In the genomic region with DNA sequence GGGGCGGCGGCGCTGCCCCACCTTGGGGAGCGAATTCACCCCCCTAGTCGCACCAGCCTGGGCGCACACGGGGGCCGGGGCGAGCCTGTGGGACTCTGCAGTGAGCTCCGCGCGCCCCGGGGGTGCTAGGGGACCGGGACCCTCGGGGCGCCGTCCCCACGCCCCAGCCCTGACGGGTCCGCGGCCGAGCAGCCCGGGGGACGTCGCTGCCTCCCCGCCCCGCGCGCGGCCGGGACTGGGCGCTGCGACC, we compare ENCODE assay signal across 8 cellular contexts. TPM values are rescaled to one million over a fixed set of nuclear protein-coding genes. Genes with fewer than 3 reads are reported as not detected.
DNase-seq lines count a peak whose midpoint lies in the region; ATAC-seq, FAIRE-seq and TF ChIP-seq lines count a peak whose summit lies in the region.

No MANE protein-coding gene starts in this region.

- peaks cover 3% of the 10 kb centered on the region for H3K79me2 ChIP-seq in keratinocyte (ENCODE audit: control insufficient read depth, insufficient read depth, low read length)

- no peaks in the 10 kb centered on the region for H3K9me3 ChIP-seq in keratinocyte (ENCODE audit: control insufficient read depth, low read depth, low read length)

- FAIRE-seq in keratinocyte (lab: Jason Lieb, UNC): no peak

- dilution Hi-C loops in keratinocyte (cut with MboI; ENCODE audit: extremely low pct_ligation_motif_present, low sequenced_read_pairs): no loop called here

- no peaks in the 10 kb centered on the region for H3K36me3 Mint-ChIP-seq in activated CD4-positive, alpha-beta T cell treated with anti-CD3 and anti-CD28 coated beads, Interleukin-2, amount 10 ng/mL, durations not matched to agents 24 days and 14 days (ENCODE audit: low read depth)
- H3K36me3 Mint-ChIP-seq in activated T-helper 2 cell treated with anti-CD3 and anti-CD28 coated beads, Interferon-gamma antibody, Interleukin-2, Interleukin-4, amounts not matched to agents 10 μg/mL and 5 μg/mL and 100 μg/mL, durations not matched to agents 14 hours and 24 hours and 36 hours (ENCODE audit: low read depth): no peaks in the 10 kb centered on the region

- H3K4me3 ChIP-seq in keratinocyte (ENCODE audit: control insufficient read depth in 2 of 3, extremely low read depth in 1 of 3, insufficient read depth in 2 of 3, low read depth in 1 of 3, low read length in 3 of 3): peak overlapping the region; percentile 60 to 81 (median 80)

- peaks cover 23% of the 10 kb centered on the region for H3K27me3 Mint-ChIP-seq in activated CD4-positive, alpha-beta T cell treated with anti-CD3 and anti-CD28 coated beads, Interleukin-2, amount 10 ng/mL, durations not matched to agents 24 days and 14 days
- peaks cover 19% of the 10 kb centered on the region for H3K27me3 Mint-ChIP-seq in activated T-helper 2 cell treated with anti-CD3 and anti-CD28 coated beads, Interferon-gamma antibody, Interleukin-2, Interleukin-4, amounts not matched to agents 10 μg/mL and 5 μg/mL and 100 μg/mL, durations not matched to agents 14 hours and 24 hours and 36 hours (ENCODE audit: low read depth)

- no peak for DNase-seq in activated CD4-positive, alpha-beta T cell treated with anti-CD3 and anti-CD28 coated beads, Interleukin-2, amount 10 ng/mL, durations not matched to agents 24 days and 14 days
- DNase-seq in activated CD4-positive, alpha-beta T cell treated with anti-CD3 and anti-CD28 coated beads, Interleukin-2, amount 50 U/mL, for 4 hours: no peak
- DNase-seq in activated T-helper 2 cell treated with anti-CD3 and anti-CD28 coated beads, Interferon-gamma antibody, Interleukin-2, Interleukin-4, amounts not matched to agents 10 μg/mL and 5 μg/mL and 100 μg/mL, durations not matched to agents 14 hours and 24 hours and 36 hours (ENCODE audit: low spot score): no peak
- DNase-seq in keratinocyte (ENCODE audit: low read depth, low spot score): no peak
- no peak for DNase-seq in SW 1271 (lab: John Stamatoyannopoulos, UW)
- DNase-seq in RKO (ENCODE audit: low spot score): no peak

- H3K4me1 Mint-ChIP-seq in activated CD4-positive, alpha-beta T cell treated with anti-CD3 and anti-CD28 coated beads, Interleukin-2, amount 10 ng/mL, durations not matched to agents 24 days and 14 days: peaks cover 19% of the 10 kb centered on the region
- peaks cover 17% of the 10 kb centered on the region for H3K4me1 Mint-ChIP-seq in activated T-helper 2 cell treated with anti-CD3 and anti-CD28 coated beads, Interferon-gamma antibody, Interleukin-2, Interleukin-4, amounts not matched to agents 10 μg/mL and 5 μg/mL and 100 μg/mL, durations not matched to agents 14 hours and 24 hours and 36 hours (ENCODE audit: low read depth)

- H3K4me3 Mint-ChIP-seq in activated CD4-positive, alpha-beta T cell treated with anti-CD3 and anti-CD28 coated beads, Interleukin-2, amount 10 ng/mL, durations not matched to agents 24 days and 14 days: peak overlapping the region; percentile 91
- H3K4me3 Mint-ChIP-seq in activated T-helper 2 cell treated with anti-CD3 and anti-CD28 coated beads, Interferon-gamma antibody, Interleukin-2, Interleukin-4, amounts not matched to agents 10 μg/mL and 5 μg/mL and 100 μg/mL, durations not matched to agents 14 hours and 24 hours and 36 hours (ENCODE audit: low read depth): peak overlapping the region; percentile 85

- ATAC-seq in GM21825 (IDR thresholded peaks at IDR 0.05; ENCODE audit: unreplicated experiment): no peak

- peak overlapping the region; percentile 80 for H2AFZ ChIP-seq in keratinocyte (ENCODE audit: control insufficient read depth, low read length)

- H3K27ac ChIP-seq in keratinocyte (ENCODE audit: control insufficient read depth, insufficient read depth, low read length) (no peak overlapping the region), temporal lobe (ENCODE audit: low read depth, low read length) (peak overlapping the region; percentile 75)

- intact Hi-C loops in activated CD4-positive, alpha-beta T cell treated with anti-CD3 and anti-CD28 coated beads, Interleukin-2, amount 10 ng/mL, durations not matched to agents 24 days and 14 days (cut with micrococcal nuclease): loop anchor here (2.0 kb wide), 1 partner anchor 972 kb away; a partner anchor contains a TSS
- intact Hi-C loops in activated T-helper 2 cell treated with anti-CD3 and anti-CD28 coated beads, Interferon-gamma antibody, Interleukin-2, Interleukin-4, amounts not matched to agents 10 μg/mL and 5 μg/mL and 100 μg/mL, durations not matched to agents 14 hours and 24 hours and 36 hours (cut with micrococcal nuclease): loop anchor here (2.0 to 10.0 kb wide), 2 partner anchors 700 to 970 kb away; a partner anchor contains a TSS

- no peaks in the 10 kb centered on the region for H3K9me3 Mint-ChIP-seq in activated CD4-positive, alpha-beta T cell treated with anti-CD3 and anti-CD28 coated beads, Interleukin-2, amount 10 ng/mL, durations not matched to agents 24 days and 14 days
- no peaks in the 10 kb centered on the region for H3K9me3 Mint-ChIP-seq in activated T-helper 2 cell treated with anti-CD3 and anti-CD28 coated beads, Interferon-gamma antibody, Interleukin-2, Interleukin-4, amounts not matched to agents 10 μg/mL and 5 μg/mL and 100 μg/mL, durations not matched to agents 14 hours and 24 hours and 36 hours

- H3K27me3 ChIP-seq in keratinocyte (ENCODE audit: control insufficient read depth, extremely low read depth, insufficient read depth, low read length): no peaks in the 10 kb centered on the region

- peak overlapping the region; percentile 57 for H3K4me2 ChIP-seq in keratinocyte (ENCODE audit: control insufficient read depth, extremely low read depth, insufficient read depth, low read depth, low read length)

- H4K20me1 ChIP-seq in keratinocyte (ENCODE audit: control insufficient read depth, extremely low read depth, insufficient read depth, low read length): no peaks in the 10 kb centered on the region

- H3K9me1 ChIP-seq in keratinocyte (ENCODE audit: control insufficient read depth, extremely low read depth, insufficient read depth, low read length): no peaks in the 10 kb centered on the region

- H3K27ac Mint-ChIP-seq in activated CD4-positive, alpha-beta T cell treated with anti-CD3 and anti-CD28 coated beads, Interleukin-2, amount 10 ng/mL, durations not matched to agents 24 days and 14 days: peak overlapping the region; percentile 62
- no peak overlapping the region for H3K27ac Mint-ChIP-seq in activated T-helper 2 cell treated with anti-CD3 and anti-CD28 coated beads, Interferon-gamma antibody, Interleukin-2, Interleukin-4, amounts not matched to agents 10 μg/mL and 5 μg/mL and 100 μg/mL, durations not matched to agents 14 hours and 24 hours and 36 hours

- no peak for TF ChIP-seq CTCF in keratinocyte (optimal IDR thresholded peaks at IDR 0.05 in 1 of 3, IDR thresholded peaks at IDR 0.05 in 1 of 3, conservative IDR thresholded peaks at IDR 0.05 in 1 of 3; ENCODE audit: extremely low read depth in 1 of 3, insufficient read depth in 2 of 3, low read length in 3 of 3)

- H3K36me3 ChIP-seq in keratinocyte (ENCODE audit: control insufficient read depth in 2 of 2, extremely low read depth in 1 of 2, insufficient read depth in 2 of 2, low read length in 2 of 2): no peaks in the 10 kb centered on the region

- peak overlapping the region; percentile 59 for H3K9ac ChIP-seq in keratinocyte (ENCODE audit: control insufficient read depth, extremely low read depth, insufficient read depth, low read length)

- H3K4me1 ChIP-seq in keratinocyte (ENCODE audit: control insufficient read depth, extremely low read depth, insufficient read depth, low read length): peaks cover 5% of the 10 kb centered on the region

RNA-seq across cellular contexts. Expression of a gene that starts 0.5 kb away (rescaled TPM):
- total RNA-seq in activated CD4-positive, alpha-beta T cell treated with anti-CD3 and anti-CD28 coated beads, Interleukin-2, amount 10 ng/mL, durations not matched to agents 24 days and 14 days: 15.7 and 17.6 TPM in 2 replicates
- total RNA-seq in activated T-helper 2 cell treated with anti-CD3 and anti-CD28 coated beads, Interferon-gamma antibody, Interleukin-2, Interleukin-4, amounts not matched to agents 10 μg/mL and 5 μg/mL and 100 μg/mL, durations not matched to agents 14 hours and 24 hours and 36 hours: 21.1 and 21.8 TPM in 2 replicates
- 14.6 to 22.4 TPM (median 21.3 TPM) in 3 replicates for polyA plus RNA-seq in keratinocyte
- polyA plus RNA-seq in keratinocyte (2011; ENCODE audit: low read depth): 16.3 TPM
- 14.4 and 18.3 TPM in 2 replicates for polyA plus RNA-seq in keratinocyte (2011; cell fraction: cytosol; rRNA removed)
- 19.4 and 21.4 TPM in 2 replicates for polyA plus RNA-seq in keratinocyte (2011; cell fraction: nucleus; rRNA removed)
- 17.4 and 28.5 TPM in 2 replicates for polyA plus RNA-seq in keratinocyte (2012; ENCODE audit: low replicate concordance)
- polyA minus RNA-seq in keratinocyte: 8.9 to 23.0 TPM (median 16.1 TPM) in 3 replicates
- 10.0 TPM for polyA minus RNA-seq in keratinocyte (2011; cell fraction: cytosol; rRNA and poly(A)+ RNA removed)
- polyA minus RNA-seq in keratinocyte (2011; cell fraction: nucleus; rRNA and poly(A)+ RNA removed): 13.8 and 21.0 TPM in 2 replicates
- 65.2 TPM for total RNA-seq in temporal lobe

RNA-seq across cellular contexts. Expression of a gene that starts 54.4 kb away (rescaled TPM):
- total RNA-seq in activated CD4-positive, alpha-beta T cell treated with anti-CD3 and anti-CD28 coated beads, Interleukin-2, amount 10 ng/mL, durations not matched to agents 24 days and 14 days: not detected in 2 replicates
- total RNA-seq in activated T-helper 2 cell treated with anti-CD3 and anti-CD28 coated beads, Interferon-gamma antibody, Interleukin-2, Interleukin-4, amounts not matched to agents 10 μg/mL and 5 μg/mL and 100 μg/mL, durations not matched to agents 14 hours and 24 hours and 36 hours: 1.0 and 1.3 TPM in 2 replicates
- not detected in 3 replicates for polyA plus RNA-seq in keratinocyte
- not detected for polyA plus RNA-seq in keratinocyte (2011; ENCODE audit: low read depth)
- polyA plus RNA-seq in keratinocyte (2011; cell fraction: cytosol; rRNA removed): not detected in 2 replicates
- not detected in 2 replicates for polyA plus RNA-seq in keratinocyte (2011; cell fraction: nucleus; rRNA removed)
- polyA plus RNA-seq in keratinocyte (2012; ENCODE audit: low replicate concordance): not detected in 2 replicates
- not detected in 3 replicates for polyA minus RNA-seq in keratinocyte
- polyA minus RNA-seq in keratinocyte (2011; cell fraction: cytosol; rRNA and poly(A)+ RNA removed): not detected
- not detected in 2 replicates for polyA minus RNA-seq in keratinocyte (2011; cell fraction: nucleus; rRNA and poly(A)+ RNA removed)
- total RNA-seq in temporal lobe: 0.25 TPM
